In genomic region chr1:207744000-207744534, GRCh38 we compare ENCODE assay signal across 23 cellular contexts.
"Had no signal": no experiment of that assay in that cellular context is flagged by ENCODE, and none has a peak within 500 bp of the region (broad histone marks: within the 10 kb centered on the region; RNA-seq: fewer than 3 reads in every experiment).

No MANE protein-coding gene starts in this region.

- H2AFZ ChIP-seq: PC-9 had no signal

- H3K9me3 ChIP-seq: Peyer's patch, SJCRH30 had no signal

- H3K9ac ChIP-seq: KMS-11 had no signal

- H3K4me2 ChIP-seq: KMS-11, PC-9 had no signal

- H3K36me3 ChIP-seq: Peyer's patch, SJCRH30 had no signal

- H3K4me1 ChIP-seq: Peyer's patch had no signal

- H3K27ac ChIP-seq: KMS-11, PC-9, Peyer's patch, SJCRH30 had no signal

- H3K27me3 ChIP-seq: Peyer's patch, SJCRH30 had no signal

- ATAC-seq: Right ventricle myocardium inferior, SK-N-SH treated with all-trans-retinoic acid at 6 μM for 48 hours had no signal

- H3K4me3 ChIP-seq: PC-9, Peyer's patch, SJCRH30 had no signal

- DNase-seq: Kasumi-1, MV-4-11, NCI-H1048, NCI-H1105, NCI-H1417 treated with DMSO at 0.1 percent for 48 hours, NCI-H146, NCI-H1694 treated with DMSO at 0.1 percent for 48 hours, NCI-H2029, NCI-H2081 treated with DMSO at 0.1 percent for 48 hours, NCI-H2171, NCI-H226, NCI-H446, NCI-H510A, NCI-H524 treated with DMSO at 0.1 percent for 48 hours, NCI-H69, NCI-H774, PC-9, Peyer's patch, SHP77 treated with DMSO at 0.1 percent for 48 hours, SJCRH30 had no signal
